Comparison of ENCODE assay signal across 8 cellular contexts in the genomic region with DNA sequence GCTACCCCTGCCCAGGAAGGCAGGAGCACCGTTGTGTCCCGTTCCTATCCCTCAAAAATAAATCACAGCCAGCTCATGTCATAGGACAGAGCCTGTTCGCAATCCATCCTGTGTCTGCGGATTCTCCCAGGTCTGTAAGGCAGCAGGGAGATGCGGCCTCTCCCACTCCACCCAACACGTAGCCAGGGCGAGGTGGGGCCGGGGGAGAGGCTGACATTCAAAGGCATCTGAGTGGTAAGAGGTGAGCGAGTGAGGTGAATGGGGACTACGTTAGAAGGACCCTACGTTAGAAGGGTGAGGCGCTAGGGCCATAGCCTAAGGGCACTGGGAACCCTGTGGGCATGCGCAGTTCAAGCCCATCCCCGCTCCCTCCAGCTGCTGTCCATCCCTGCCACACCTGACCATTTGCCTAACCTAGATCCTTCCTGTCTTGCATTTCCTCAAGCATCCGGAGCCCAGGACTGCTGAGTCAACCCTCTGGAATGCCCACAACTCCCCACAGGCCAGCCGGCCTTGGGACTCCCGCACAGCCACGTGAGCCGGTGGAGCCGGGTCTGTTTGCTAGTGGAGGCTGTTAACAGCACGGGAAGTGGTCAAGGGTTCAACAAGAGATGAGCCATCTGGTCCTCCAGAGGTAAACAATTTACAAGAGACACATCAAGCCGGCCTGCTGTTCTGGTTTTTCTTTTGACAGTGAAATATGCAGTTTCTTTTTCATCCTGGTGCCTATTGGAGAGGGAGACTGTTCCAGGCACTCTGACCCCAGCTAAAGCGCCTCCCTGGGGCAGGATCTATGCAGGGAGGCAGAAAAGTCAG. TPM values are rescaled to one million over a fixed set of nuclear protein-coding genes. Genes with fewer than 3 reads are reported as not detected.
DNase-seq lines count a peak whose midpoint lies in the region; ATAC-seq, FAIRE-seq and TF ChIP-seq lines count a peak whose summit lies in the region.

No MANE protein-coding gene starts in this region.

- no peaks in the 10 kb centered on the region for H3K4me1 Mint-ChIP-seq in activated CD4-positive, alpha-beta T cell treated with anti-CD3 and anti-CD28 coated beads for 36 hours

- H3K27ac ChIP-seq in HUES64 (ENCODE audit: low read depth, low read length) (peak overlapping the region; percentile 57), brain microvascular endothelial cell (peak overlapping the region; percentile 30), kidney (ENCODE audit: low read depth in 2 of 2, low read length in 2 of 2) (peak overlapping the region; percentile 72 to 83), tibial artery (peak overlapping the region in 1 of 2 donors; percentile 50)

- H3K4me3 Mint-ChIP-seq in activated CD4-positive, alpha-beta T cell treated with anti-CD3 and anti-CD28 coated beads for 36 hours = no peak overlapping the region

- no peak for FAIRE-seq in kidney (lab: Jason Lieb, UNC)

- H3K27me3 ChIP-seq in HUES64 (ENCODE audit: insufficient read depth, low read length) (no peaks in the 10 kb centered on the region), brain microvascular endothelial cell (replicated peaks) (no peaks in the 10 kb centered on the region), tibial artery (no peaks in the 10 kb centered on the region)

- H3K9me3 ChIP-seq in HUES64 (ENCODE audit: insufficient read depth, low read depth, low read length) = peaks cover 9% of the 10 kb centered on the region
- H3K9me3 ChIP-seq in kidney (ENCODE audit: control insufficient read depth in 1 of 2, low read length in 2 of 2) = no peaks in the 10 kb centered on the region
- no peaks in the 10 kb centered on the region for H3K9me3 ChIP-seq in tibial artery

- H3K9me3 Mint-ChIP-seq in activated CD4-positive, alpha-beta T cell treated with anti-CD3 and anti-CD28 coated beads for 36 hours (ENCODE audit: low read depth) = no peaks in the 10 kb centered on the region

- H3K36me3 ChIP-seq in HUES64 (ENCODE audit: insufficient read depth, low read length) (no peaks in the 10 kb centered on the region), brain microvascular endothelial cell (replicated peaks) (no peaks in the 10 kb centered on the region), kidney (ENCODE audit: control insufficient read depth in 1 of 2, insufficient read depth in 2 of 2, low read length in 2 of 2) (no peaks in the 10 kb centered on the region), tibial artery (no peaks in the 10 kb centered on the region)

- CTCF ChIA-PET in activated CD4-positive, alpha-beta T cell treated with anti-CD3 and anti-CD28 coated beads for 36 hours (lab: Charles Lee) = interaction anchor here (0.8 kb wide), 1 partner anchor 563 kb away, joined by 3 read pairs; no protein-coding TSS in a partner anchor

- intact Hi-C loops in kidney (cut with DNase I) = no loop called here
- intact Hi-C loops in tibial artery (cut with DNase I; ENCODE audit: low total_unique reads) = no loop called here
- intact Hi-C loops in activated CD4-positive, alpha-beta T cell treated with anti-CD3 and anti-CD28 coated beads for 36 hours (cut with DNase I, micrococcal nuclease) = no loop called here

- no peaks in the 10 kb centered on the region for H3K36me3 Mint-ChIP-seq in activated CD4-positive, alpha-beta T cell treated with anti-CD3 and anti-CD28 coated beads for 36 hours (ENCODE audit: low read depth)

- TF ChIP-seq CTCF in brain microvascular endothelial cell (IDR thresholded peaks at IDR 0.05; ENCODE audit: low read depth, low read length, missing control alignments) (no peak), kidney (IDR thresholded peaks at IDR 0.05; ENCODE audit: borderline replicate concordance, extremely low read depth, insufficient read depth) (no peak), tibial artery (IDR thresholded peaks at IDR 0.05) (no peak)

- H3K4me1 ChIP-seq in HUES64 (ENCODE audit: insufficient read depth, low read length) = peaks cover 22% of the 10 kb centered on the region
- H3K4me1 ChIP-seq in kidney (ENCODE audit: control insufficient read depth in 1 of 2, insufficient read depth in 1 of 2, low read depth in 1 of 2, low read length in 2 of 2) = peaks cover 20 to 22% of the 10 kb centered on the region in 2 donors
- H3K4me1 ChIP-seq in tibial artery = peaks cover 0 to 10% (median 0%) of the 10 kb centered on the region in 4 donors

- in situ Hi-C loops in brain microvascular endothelial cell (cut with HindIII; ENCODE audit: low pct_ligation_motif_present, low sequenced_read_pairs) = no loop called here

- no peak overlapping the region for H3K27ac Mint-ChIP-seq in activated CD4-positive, alpha-beta T cell treated with anti-CD3 and anti-CD28 coated beads for 36 hours

- H3K27me3 Mint-ChIP-seq in activated CD4-positive, alpha-beta T cell treated with anti-CD3 and anti-CD28 coated beads for 36 hours = no peaks in the 10 kb centered on the region

- 37% methylated on average over 23 of the region's 23 CpGs for WGBS in HUES64

- DNase-seq in brain microvascular endothelial cell (peak; percentile 95), kidney (peak; percentile 96), tibial artery (peak; percentile 79 to 81)
- DNase-seq in activated CD4-positive, alpha-beta T cell treated with anti-CD3 and anti-CD28 coated beads for 36 hours = no peak

- H3K9ac ChIP-seq in HUES64 (ENCODE audit: low read depth, low read length) (0 out of 2 replicates have a peak overlapping the region, but pooled peaks have one; percentile 45), kidney (ENCODE audit: low read length in 2 of 2) (peak overlapping the region in 1 of 2 donors; percentile 4)

- POLR2A ChIA-PET in activated CD4-positive, alpha-beta T cell treated with anti-CD3 and anti-CD28 coated beads for 36 hours (lab: Charles Lee) = no interaction called here

- no peak overlapping the region for H3K4me3 ChIP-seq in HUES64 (ENCODE audit: low read length)
- no peak overlapping the region for H3K4me3 ChIP-seq in brain microvascular endothelial cell (ENCODE audit: low read depth, low read length)
- no peak overlapping the region for H3K4me3 ChIP-seq in kidney (ENCODE audit: low read length in 2 of 2)
- no peak overlapping the region for H3K4me3 ChIP-seq in tibial artery

- ATAC-seq in HG02981 (IDR thresholded peaks at IDR 0.05; ENCODE audit: unreplicated experiment) = no peak
- no peak for ATAC-seq in GM21515 (IDR thresholded peaks at IDR 0.05; ENCODE audit: unreplicated experiment)
- no peak for ATAC-seq in HG03095 (IDR thresholded peaks at IDR 0.05; ENCODE audit: unreplicated experiment)
- no peak for ATAC-seq in activated CD4-positive, alpha-beta T cell treated with anti-CD3 and anti-CD28 coated beads for 36 hours

RNA-seq across cellular contexts. Expression of a gene that starts 45.9 kb away (rescaled TPM):
- 0.85 TPM for polyA plus RNA-seq in HUES64 (2013, experiment 1 of 2)
- 0.89 TPM for polyA plus RNA-seq in HUES64 (2013, experiment 2 of 2)
- total RNA-seq in kidney = 14.6 TPM
- 10.5 TPM for polyA plus RNA-seq in kidney (ENCODE audit: insufficient read depth, low read depth, low replicate concordance)
- not detected for total RNA-seq in activated CD4-positive, alpha-beta T cell treated with anti-CD3 and anti-CD28 coated beads for 36 hours

Comparison
In these comparisons a context has a peak if more than half of its experiments do, and no peak if none do; other contexts are left out.
1. RNA of a gene that starts 45.9 kb away (total RNA-seq): 14.6 TPM in kidney (single experiment); not detected in activated CD4-positive, alpha-beta T cell treated with anti-CD3 and anti-CD28 coated beads for 36 hours; every median in the first group is over 10 times any median in the second.